Comparison of ENCODE assay signal across 1 cellular context in the genomic region with DNA sequence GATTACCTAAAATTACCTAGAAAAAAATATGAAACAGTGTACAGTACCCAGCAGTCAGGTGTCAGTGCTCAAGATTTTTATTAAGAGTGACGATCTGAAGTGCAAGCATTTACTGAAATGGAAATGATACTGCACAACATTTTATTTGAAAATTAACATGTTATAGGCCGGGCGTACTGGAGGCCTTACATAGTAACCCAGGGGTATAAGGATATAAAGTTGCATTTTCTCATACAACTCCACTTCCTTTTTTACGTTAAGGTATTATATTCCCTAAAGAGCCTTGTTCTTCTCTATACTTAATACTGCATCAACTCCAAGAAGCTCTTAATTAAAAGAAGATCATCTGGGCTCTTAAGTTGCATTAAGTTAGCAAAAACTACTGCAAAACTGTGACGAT.
TF ChIP-seq lines count a peak whose summit lies in the region.

No MANE protein-coding gene starts in this region.

TF ChIP-seq in GM23338, 12 proteins besides CTCF, POLR2A, EP300 and RAD21 (continued from another document):
- TF ChIP-seq, protein P1, sequence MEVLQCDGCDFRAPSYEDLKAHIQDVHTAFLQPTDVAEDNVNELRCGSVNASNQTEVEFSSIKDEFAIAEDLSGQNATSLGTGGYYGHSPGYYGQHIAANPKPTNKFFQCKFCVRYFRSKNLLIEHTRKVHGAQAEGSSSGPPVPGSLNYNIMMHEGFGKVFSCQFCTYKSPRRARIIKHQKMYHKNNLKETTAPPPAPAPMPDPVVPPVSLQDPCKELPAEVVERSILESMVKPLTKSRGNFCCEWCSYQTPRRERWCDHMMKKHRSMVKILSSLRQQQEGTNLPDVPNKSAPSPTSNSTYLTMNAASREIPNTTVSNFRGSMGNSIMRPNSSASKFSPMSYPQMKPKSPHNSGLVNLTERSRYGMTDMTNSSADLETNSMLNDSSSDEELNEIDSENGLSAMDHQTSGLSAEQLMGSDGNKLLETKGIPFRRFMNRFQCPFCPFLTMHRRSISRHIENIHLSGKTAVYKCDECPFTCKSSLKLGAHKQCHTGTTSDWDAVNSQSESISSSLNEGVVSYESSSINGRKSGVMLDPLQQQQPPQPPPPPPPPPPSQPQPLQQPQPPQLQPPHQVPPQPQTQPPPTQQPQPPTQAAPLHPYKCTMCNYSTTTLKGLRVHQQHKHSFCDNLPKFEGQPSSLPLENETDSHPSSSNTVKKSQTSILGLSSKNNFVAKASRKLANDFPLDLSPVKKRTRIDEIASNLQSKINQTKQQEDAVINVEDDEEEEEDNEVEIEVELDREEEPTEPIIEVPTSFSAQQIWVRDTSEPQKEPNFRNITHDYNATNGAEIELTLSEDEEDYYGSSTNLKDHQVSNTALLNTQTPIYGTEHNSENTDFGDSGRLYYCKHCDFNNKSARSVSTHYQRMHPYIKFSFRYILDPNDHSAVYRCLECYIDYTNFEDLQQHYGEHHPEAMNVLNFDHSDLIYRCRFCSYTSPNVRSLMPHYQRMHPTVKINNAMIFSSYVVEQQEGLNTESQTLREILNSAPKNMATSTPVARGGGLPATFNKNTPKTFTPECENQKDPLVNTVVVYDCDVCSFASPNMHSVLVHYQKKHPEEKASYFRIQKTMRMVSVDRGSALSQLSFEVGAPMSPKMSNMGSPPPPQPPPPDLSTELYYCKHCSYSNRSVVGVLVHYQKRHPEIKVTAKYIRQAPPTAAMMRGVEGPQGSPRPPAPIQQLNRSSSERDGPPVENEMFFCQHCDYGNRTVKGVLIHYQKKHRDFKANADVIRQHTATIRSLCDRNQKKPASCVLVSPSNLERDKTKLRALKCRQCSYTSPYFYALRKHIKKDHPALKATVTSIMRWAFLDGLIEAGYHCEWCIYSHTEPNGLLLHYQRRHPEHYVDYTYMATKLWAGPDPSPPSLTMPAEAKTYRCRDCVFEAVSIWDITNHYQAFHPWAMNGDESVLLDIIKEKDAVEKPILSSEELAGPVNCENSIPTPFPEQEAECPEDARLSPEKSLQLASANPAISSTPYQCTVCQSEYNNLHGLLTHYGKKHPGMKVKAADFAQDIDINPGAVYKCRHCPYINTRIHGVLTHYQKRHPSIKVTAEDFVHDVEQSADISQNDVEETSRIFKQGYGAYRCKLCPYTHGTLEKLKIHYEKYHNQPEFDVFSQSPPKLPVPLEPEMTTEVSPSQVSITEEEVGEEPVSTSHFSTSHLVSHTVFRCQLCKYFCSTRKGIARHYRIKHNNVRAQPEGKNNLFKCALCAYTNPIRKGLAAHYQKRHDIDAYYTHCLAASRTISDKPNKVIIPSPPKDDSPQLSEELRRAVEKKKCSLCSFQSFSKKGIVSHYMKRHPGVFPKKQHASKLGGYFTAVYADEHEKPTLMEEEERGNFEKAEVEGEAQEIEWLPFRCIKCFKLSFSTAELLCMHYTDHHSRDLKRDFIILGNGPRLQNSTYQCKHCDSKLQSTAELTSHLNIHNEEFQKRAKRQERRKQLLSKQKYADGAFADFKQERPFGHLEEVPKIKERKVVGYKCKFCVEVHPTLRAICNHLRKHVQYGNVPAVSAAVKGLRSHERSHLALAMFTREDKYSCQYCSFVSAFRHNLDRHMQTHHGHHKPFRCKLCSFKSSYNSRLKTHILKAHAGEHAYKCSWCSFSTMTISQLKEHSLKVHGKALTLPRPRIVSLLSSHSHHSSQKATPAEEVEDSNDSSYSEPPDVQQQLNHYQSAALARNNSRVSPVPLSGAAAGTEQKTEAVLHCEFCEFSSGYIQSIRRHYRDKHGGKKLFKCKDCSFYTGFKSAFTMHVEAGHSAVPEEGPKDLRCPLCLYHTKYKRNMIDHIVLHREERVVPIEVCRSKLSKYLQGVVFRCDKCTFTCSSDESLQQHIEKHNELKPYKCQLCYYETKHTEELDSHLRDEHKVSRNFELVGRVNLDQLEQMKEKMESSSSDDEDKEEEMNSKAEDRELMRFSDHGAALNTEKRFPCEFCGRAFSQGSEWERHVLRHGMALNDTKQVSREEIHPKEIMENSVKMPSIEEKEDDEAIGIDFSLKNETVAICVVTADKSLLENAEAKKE (CRISPR knock-in tag; IDR thresholded peaks at IDR 0.05): no peak
- TF ChIP-seq STAT1 (IDR thresholded peaks at IDR 0.05; ENCODE audit: unreplicated experiment) (no peak), ZNF114 (CRISPR knock-in tag; IDR thresholded peaks at IDR 0.05) (no peak), CREB1 (CRISPR knock-in tag; IDR thresholded peaks at IDR 0.05; ENCODE audit: low read depth) (no peak)
